Comparison of ENCODE assay signal across 16 cellular contexts in the genomic region with DNA sequence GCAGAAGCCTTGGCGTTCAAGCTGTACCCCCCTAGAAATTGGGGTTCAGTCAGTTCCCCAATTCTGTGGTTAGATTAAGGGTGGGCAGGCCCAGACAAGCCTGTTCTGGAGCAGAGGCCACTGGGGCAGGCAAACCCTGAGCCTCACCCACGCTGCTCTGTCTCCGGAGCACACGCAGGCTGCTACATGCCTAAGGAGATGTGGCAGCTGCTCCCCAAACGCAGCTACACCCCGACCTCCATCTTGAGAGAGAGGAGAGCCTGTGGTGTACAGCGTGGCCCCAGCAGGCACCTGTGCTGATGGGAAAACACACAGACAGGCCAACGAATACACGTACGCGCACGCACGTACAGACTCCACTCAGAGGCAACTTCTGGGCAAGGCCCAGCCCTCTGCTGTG. TPM values are rescaled to one million over a fixed set of nuclear protein-coding genes. Genes with fewer than 3 reads are reported as not detected.
DNase-seq lines count a peak whose midpoint lies in the region; ATAC-seq and TF ChIP-seq lines count a peak whose summit lies in the region.
"Had no signal": no experiment of that assay in that cellular context is flagged by ENCODE, and none has a peak within 500 bp of the region (broad histone marks: within the 10 kb centered on the region; RNA-seq: fewer than 3 reads in every experiment).

No MANE protein-coding gene starts in this region.

- intact Hi-C loops in adrenal gland (cut with DNase I) = loop anchor here in 1 of 2 donors (5.0 kb wide), 1 partner anchor 213 kb away; no protein-coding TSS in a partner anchor
- intact Hi-C loops in CD4-positive, alpha-beta memory T cell (cut with micrococcal nuclease) = no loop called here

- no peak overlapping the region for H3K4me3 Mint-ChIP-seq in CD4-positive, alpha-beta memory T cell

- H3K9me3 Mint-ChIP-seq in CD4-positive, alpha-beta memory T cell = no peaks in the 10 kb centered on the region

- TF ChIP-seq EP300 in suprapubic skin (IDR thresholded peaks at IDR 0.05) = no peak

- TF ChIP-seq CTCF in VCaP (conservative IDR thresholded peaks at IDR 0.05) = no peak
- TF ChIP-seq CTCF in suprapubic skin (IDR thresholded peaks at IDR 0.05) = no peak
- no peak for TF ChIP-seq CTCF in adrenal gland (IDR thresholded peaks at IDR 0.05)

- WGBS in suprapubic skin = 50% methylated on average over 12 of the region's 13 CpGs
- WGBS in adrenal gland, 4 donors = 87 to 95% (median 92%) methylated on average over 10 to 13 of the region's 13 CpGs

- H3K36me3 Mint-ChIP-seq in CD4-positive, alpha-beta memory T cell = no peaks in the 10 kb centered on the region

- DNase-seq in NCI-H2171 treated with DMSO at 0.1 percent for 48 hours (lab: John Stamatoyannopoulos, UW) (peak; percentile 60), suprapubic skin (ENCODE audit: low spot score in 2 of 2) (no peak), NCI-H1105 (lab: John Stamatoyannopoulos, UW) (no peak), SJCRH30 (no peak), adrenal gland (no peak)
- no peak for DNase-seq in CD4-positive, alpha-beta memory T cell
- DNase-seq: DMS53, KBM-7, NCI-H1048, NCI-H345, NCI-H526 treated with DMSO at 0.1 percent for 48 hours, OCI-M1, Right ventricle myocardium superior had no signal

- H3K27me3 ChIP-seq in suprapubic skin (no peaks in the 10 kb centered on the region), SJCRH30 (no peaks in the 10 kb centered on the region; the same call in 1 of the 2 replicates), adrenal gland (no peaks in the 10 kb centered on the region)
- H3K27me3 ChIP-seq in CD4-positive, alpha-beta memory T cell (ENCODE audit: insufficient read depth, low read length) = no peaks in the 10 kb centered on the region

- H3K4me3 ChIP-seq in suprapubic skin = no peak overlapping the region
- H3K4me3 ChIP-seq in SJCRH30 = no peak overlapping the region
- H3K4me3 ChIP-seq in adrenal gland = no peak overlapping the region
- no peak overlapping the region for H3K4me3 ChIP-seq in CD4-positive, alpha-beta memory T cell (ENCODE audit: low read length in 2 of 2)
- H3K4me3 ChIP-seq: BLaER1 had no signal

- POLR2A ChIA-PET in CD4-positive, alpha-beta memory T cell (lab: Charles Lee; ENCODE audit: partially characterized antibody) = no interaction called here

- CTCF ChIA-PET in CD4-positive, alpha-beta memory T cell (lab: Charles Lee; ENCODE audit: partially characterized antibody) = interaction anchor here (1.2 kb wide), 1 partner anchor 8 kb away, joined by 3 read pairs; no protein-coding TSS in a partner anchor

- no peak overlapping the region for H3K27ac Mint-ChIP-seq in CD4-positive, alpha-beta memory T cell

- H3K27ac ChIP-seq in VCaP (peak overlapping the region; percentile 66; the same call in 1 of the 2 replicates), suprapubic skin (peak overlapping the region; percentile 82), SJCRH30 (no peak overlapping the region), adrenal gland (no peak overlapping the region)
- H3K27ac ChIP-seq in CD4-positive, alpha-beta memory T cell (ENCODE audit: low read depth, low read length) = no peak overlapping the region
- H3K27ac ChIP-seq: BLaER1 had no signal

- TF ChIP-seq POLR2A in suprapubic skin (IDR thresholded peaks at IDR 0.05) = no peak
- no peak for TF ChIP-seq POLR2A in adrenal gland (IDR thresholded peaks at IDR 0.05)

- peak; percentile 82 for ATAC-seq in esophagus mucosa

- H3K27me3 Mint-ChIP-seq in CD4-positive, alpha-beta memory T cell = peaks cover 0 to 2% of the 10 kb centered on the region in 2 donors

- no peaks in the 10 kb centered on the region for H3K4me1 Mint-ChIP-seq in CD4-positive, alpha-beta memory T cell

- no peaks in the 10 kb centered on the region for H3K36me3 ChIP-seq in suprapubic skin
- no peaks in the 10 kb centered on the region for H3K36me3 ChIP-seq in SJCRH30
- no peaks in the 10 kb centered on the region for H3K36me3 ChIP-seq in adrenal gland (replicated peaks in 1 of 2)
- no peaks in the 10 kb centered on the region for H3K36me3 ChIP-seq in CD4-positive, alpha-beta memory T cell (ENCODE audit: insufficient read depth, low read length)
- H3K36me3 ChIP-seq: BLaER1 had no signal

- H3K4me1 ChIP-seq in suprapubic skin = peaks cover 66% of the 10 kb centered on the region
- peaks cover 4% of the 10 kb centered on the region; the same call in 1 of the 2 replicates for H3K4me1 ChIP-seq in SJCRH30
- peaks cover 0 to 14% of the 10 kb centered on the region in 2 donors for H3K4me1 ChIP-seq in adrenal gland (replicated peaks in 1 of 2)
- H3K4me1 ChIP-seq in CD4-positive, alpha-beta memory T cell (ENCODE audit: insufficient read depth, low read length) = no peaks in the 10 kb centered on the region

- no peaks in the 10 kb centered on the region for H3K9me3 ChIP-seq in suprapubic skin
- H3K9me3 ChIP-seq in SJCRH30 (replicated peaks) = no peaks in the 10 kb centered on the region
- H3K9me3 ChIP-seq in adrenal gland (replicated peaks in 1 of 3) = no peaks in the 10 kb centered on the region
- no peaks in the 10 kb centered on the region for H3K9me3 ChIP-seq in CD4-positive, alpha-beta memory T cell (ENCODE audit: control insufficient read depth in 1 of 2, low read length in 2 of 2)
- H3K9me3 ChIP-seq: BLaER1 had no signal

RNA-seq across cellular contexts. Expression of gene GRHL3, which starts 33.9 kb away (rescaled TPM):
- total RNA-seq in esophagus mucosa (177 TPM), suprapubic skin (100 to 1,000 TPM in 3 of 4 donors, 10 to 100 TPM in 1; 93.6 to 154 (median 129) TPM), adrenal gland (under 1 TPM in 1 of 8 donors, not detected in 7; 0.20 TPM)
- total RNA-seq in SJCRH30 (2014; rRNA removed; shearing (Covaris generic)) = not detected in 2 replicates
- polyA plus RNA-seq in adrenal gland = under 1 TPM in 2 of 3 donors, not detected in 1; 0.10 to 0.15 TPM
- not detected for total RNA-seq in CD4-positive, alpha-beta memory T cell
- not detected for polyA plus RNA-seq in CD4-positive, alpha-beta memory T cell
- total RNA-seq: Right ventricle myocardium superior had no signal

Comparison
In these comparisons a context has a peak if more than half of its experiments do, and no peak if none do; other contexts are left out.
1. H3K27ac ChIP-seq: peak in VCaP (single experiment) and suprapubic skin (single experiment); none in SJCRH30 (single experiment), adrenal gland (0 of 5) and CD4-positive, alpha-beta memory T cell (single experiment).
2. RNA of gene GRHL3, which starts 33.9 kb away (total RNA-seq): 177 TPM in esophagus mucosa (single experiment) and 93.6 to 154 TPM in suprapubic skin; 0.20 TPM in adrenal gland, not detected in SJCRH30 and not detected in CD4-positive, alpha-beta memory T cell; every median in the first group is over 10 times any median in the second.